In genomic region chr7:34073676-34074075, GRCh38 we compare ENCODE assay signal across 20 cellular contexts.
DNase-seq lines count a peak whose midpoint lies in the region; ATAC-seq and TF ChIP-seq lines count a peak whose summit lies in the region.
"Had no signal": no experiment of that assay in that cellular context is flagged by ENCODE, and none has a peak within 500 bp of the region (broad histone marks: within the 10 kb centered on the region; RNA-seq: fewer than 3 reads in every experiment).

No MANE protein-coding gene starts in this region.

- CTCF ChIA-PET in PC-9 (lab: Charles Lee), result interaction anchor here (0.6 kb wide), 1 partner anchor 1309 kb away, joined by 4 read pairs; no protein-coding TSS in a partner anchor

- H2AFZ ChIP-seq in PC-9 (0 out of 2 replicates have a peak overlapping the region, but pooled peaks have one; percentile 9), osteoblast (ENCODE audit: low read length) (no peak overlapping the region)
- H2AFZ ChIP-seq: parathyroid adenoma had no signal

- POLR2A ChIA-PET in PC-9 (lab: Charles Lee; ENCODE audit: unreplicated experiment), result no interaction called here

- ATAC-seq in stimulated activated naive CD8-positive, alpha-beta T cell treated with anti-CD3 and anti-CD28 coated beads, Interleukin-15, Interleukin-2, amounts not matched to agents 100 U/mL and 50 U/mL, for 24 hours, result no peak
- ATAC-seq: activated CD4-positive, CD25-positive, alpha-beta regulatory T cell treated with anti-CD3 and anti-CD28 coated beads, Interleukin-2, amount 50 U/mL, for 24 hours; activated CD8-positive, alpha-beta T cell treated with anti-CD3 and anti-CD28 coated beads for 36 hours; gastroesophageal sphincter; GM12878; K562 had no signal

- H3K36me3 ChIP-seq in PC-9 (ENCODE audit: low read depth) (no peaks in the 10 kb centered on the region), osteoblast (ENCODE audit: insufficient read depth, low read length) (peaks cover 6% of the 10 kb centered on the region)
- H3K36me3 ChIP-seq: adrenal gland, gastroesophageal sphincter, sigmoid colon had no signal

- H3K9me2 ChIP-seq in PC-9 (ENCODE audit: insufficient read depth), result peaks cover 11% of the 10 kb centered on the region; the same call in 1 of the 2 replicates

- H4K20me1 ChIP-seq in PC-9 (ENCODE audit: insufficient read depth) (no peaks in the 10 kb centered on the region), osteoblast (ENCODE audit: insufficient read depth, low read length) (no peaks in the 10 kb centered on the region)

- H3K9me3 ChIP-seq in PC-9 (ENCODE audit: insufficient read depth, low read depth) (no peaks in the 10 kb centered on the region; the same call in 1 of the 2 replicates), osteoblast (ENCODE audit: low read depth, low read length) (no peaks in the 10 kb centered on the region)
- H3K9me3 ChIP-seq: adrenal gland, sigmoid colon had no signal

- BruUV-seq in PC-9 (replicated peaks; lab: Mats Ljungman, UMichigan), result no TSS peak

- H3K4me3 ChIP-seq in PC-9 (no peak overlapping the region), fibroblast of pulmonary artery (replicated peaks; ENCODE audit: low read depth, low read length) (no peak overlapping the region), osteoblast (ENCODE audit: insufficient read depth, low read length) (no peak overlapping the region)
- H3K4me3 ChIP-seq: adrenal gland, gastroesophageal sphincter, GM12878, K562, sigmoid colon had no signal

- no peak overlapping the region for H3K4me2 ChIP-seq in PC-9
- H3K4me2 ChIP-seq in osteoblast (ENCODE audit: insufficient read depth, low read length), result no peak overlapping the region

- H3K79me2 ChIP-seq in PC-9 (ENCODE audit: low read depth) (no peaks in the 10 kb centered on the region), osteoblast (ENCODE audit: insufficient read depth, low read length) (no peaks in the 10 kb centered on the region)
- H3K79me2 ChIP-seq: parathyroid adenoma had no signal

- TF ChIP-seq CTCF in PC-9 (conservative IDR thresholded peaks at IDR 0.05), result no peak
- TF ChIP-seq CTCF in fibroblast of pulmonary artery (IDR thresholded peaks at IDR 0.05; ENCODE audit: low read length, missing control alignments), result no peak
- TF ChIP-seq CTCF in osteoblast (IDR thresholded peaks at IDR 0.05; ENCODE audit: extremely low read depth, low read depth, low read length), result no peak

- H3K27ac ChIP-seq in PC-9 (no peak overlapping the region), osteoblast (ENCODE audit: low read depth, low read length) (peak overlapping the region; percentile 35)
- H3K27ac ChIP-seq: adrenal gland, gastroesophageal sphincter, parathyroid adenoma, sigmoid colon had no signal

- intact Hi-C loops in PC-9 (cut with micrococcal nuclease; ENCODE audit: unreplicated experiment), result no loop called here

- H3F3A ChIP-seq in PC-9 (ENCODE audit: insufficient read depth, low read depth), result 0 out of 2 replicates have a peak, but pooled peaks cover 4% of the 10 kb centered on the region

- H3K4me1 ChIP-seq in PC-9 (replicated peaks; ENCODE audit: insufficient read depth) (peaks cover 18% of the 10 kb centered on the region), osteoblast (ENCODE audit: insufficient read depth, low read length) (peaks cover 37% of the 10 kb centered on the region)
- H3K4me1 ChIP-seq: parathyroid adenoma had no signal

- H3K27me3 ChIP-seq in PC-9 (ENCODE audit: insufficient read depth, low read depth) (no peaks in the 10 kb centered on the region), osteoblast (ENCODE audit: insufficient read depth, low read length) (no peaks in the 10 kb centered on the region)
- H3K27me3 ChIP-seq: adrenal gland, gastroesophageal sphincter, sigmoid colon had no signal

- DNase-seq in EH (ENCODE audit: low read depth), result peak; percentile 55
- DNase-seq in PC-9, result no peak
- DNase-seq in fibroblast of pulmonary artery (ENCODE audit: low read depth), result peak; percentile 56
- DNase-seq in osteoblast (ENCODE audit: insufficient read length, low spot score, missing footprints), result no peak
- DNase-seq in mesenteric fat pad (ENCODE audit: low spot score), result no peak
- no peak for DNase-seq in stimulated activated naive CD8-positive, alpha-beta T cell treated with anti-CD3 and anti-CD28 coated beads, Interleukin-15, Interleukin-2, amounts not matched to agents 100 U/mL and 50 U/mL, for 24 hours
- no peak for DNase-seq in stimulated activated CD4-positive, alpha-beta T cell treated with anti-CD3 and anti-CD28 coated beads, Interleukin-2, amount 100 ng/mL, for 24 hours
- DNase-seq: activated CD8-positive, alpha-beta T cell treated with anti-CD3 and anti-CD28 coated beads for 36 hours; adrenal gland; CD4-positive, alpha-beta T cell; dermis blood vessel endothelial cell; NCI-H1436 treated with DMSO at 0.1 percent for 48 hours; NCI-H524; sigmoid colon; T-helper 9 cell had no signal

Comparison
In these comparisons a context has a peak if more than half of its experiments do, and no peak if none do; other contexts are left out.
1. DNase-seq: peak in EH (single experiment) and fibroblast of pulmonary artery (single experiment); none in PC-9 (0 of 2), osteoblast (single experiment), mesenteric fat pad (single experiment), stimulated activated naive CD8-positive, alpha-beta T cell treated with anti-CD3 and anti-CD28 coated beads, Interleukin-15, Interleukin-2, amounts not matched to agents 100 U/mL and 50 U/mL, for 24 hours (single experiment) and stimulated activated CD4-positive, alpha-beta T cell treated with anti-CD3 and anti-CD28 coated beads, Interleukin-2, amount 100 ng/mL, for 24 hours (0 of 2).